Comparison of ENCODE assay signal across 1 cellular context in the genomic region with DNA sequence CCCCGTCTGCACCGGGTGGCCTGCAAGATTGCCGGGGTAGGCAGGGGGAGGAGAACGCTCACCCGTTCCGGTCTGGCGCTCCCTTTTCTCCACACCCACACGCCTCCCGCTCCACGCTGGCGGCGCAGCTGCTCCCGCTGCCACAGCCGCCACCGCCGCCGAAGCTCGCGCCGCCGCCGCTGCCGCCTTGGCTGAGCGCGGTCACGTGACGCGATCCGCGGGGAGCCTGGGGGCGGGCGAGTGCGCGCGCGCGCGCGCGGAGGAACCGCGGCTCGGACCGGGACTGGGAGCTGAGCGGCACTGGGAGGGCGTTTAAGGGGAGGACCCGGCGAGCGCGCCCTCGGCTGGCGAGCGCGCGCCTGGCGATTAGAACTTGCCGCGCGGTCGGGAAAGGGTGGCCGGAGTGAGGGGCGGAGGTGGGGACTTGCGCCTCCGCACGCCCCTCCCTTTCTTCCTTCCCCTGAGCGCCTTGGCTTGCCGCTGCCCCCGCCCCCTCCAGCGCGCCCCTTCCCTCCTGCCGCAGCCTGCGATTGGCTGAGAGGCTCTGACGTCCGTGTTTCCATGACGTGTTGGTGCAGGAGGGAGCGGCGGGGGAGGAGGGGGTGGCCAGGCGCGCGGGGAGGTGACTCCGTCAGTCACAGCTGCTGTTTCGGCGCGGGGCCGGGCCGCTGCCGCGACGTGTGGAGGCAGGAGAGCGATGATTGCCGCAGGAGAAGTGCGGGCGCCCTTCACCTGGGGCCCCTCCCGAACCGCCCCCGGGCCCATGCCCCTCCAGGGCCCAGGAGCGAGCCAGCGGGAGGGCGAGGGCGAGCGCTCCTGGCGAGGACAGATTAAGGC.
A peak's percentile ranks its signal among the peaks of the same experiment; 100 is the strongest.
TF ChIP-seq lines count a peak whose summit lies in the region.

No MANE protein-coding gene starts in this region.

TF ChIP-seq in IMR-90, 13 proteins besides CTCF, POLR2A, EP300 and RAD21 (continued from another document):
- TF ChIP-seq CHD1 (IDR thresholded peaks at IDR 0.05; ENCODE audit: low read depth, low read length) = no peak; the same call in 1 of the 2 replicates
- no peak for TF ChIP-seq RFX5 (IDR thresholded peaks at IDR 0.05; ENCODE audit: low read depth, low read length)
- TF ChIP-seq, protein P1, sequence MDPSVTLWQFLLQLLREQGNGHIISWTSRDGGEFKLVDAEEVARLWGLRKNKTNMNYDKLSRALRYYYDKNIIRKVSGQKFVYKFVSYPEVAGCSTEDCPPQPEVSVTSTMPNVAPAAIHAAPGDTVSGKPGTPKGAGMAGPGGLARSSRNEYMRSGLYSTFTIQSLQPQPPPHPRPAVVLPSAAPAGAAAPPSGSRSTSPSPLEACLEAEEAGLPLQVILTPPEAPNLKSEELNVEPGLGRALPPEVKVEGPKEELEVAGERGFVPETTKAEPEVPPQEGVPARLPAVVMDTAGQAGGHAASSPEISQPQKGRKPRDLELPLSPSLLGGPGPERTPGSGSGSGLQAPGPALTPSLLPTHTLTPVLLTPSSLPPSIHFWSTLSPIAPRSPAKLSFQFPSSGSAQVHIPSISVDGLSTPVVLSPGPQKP (IDR thresholded peaks at IDR 0.05; ENCODE audit: borderline replicate concordance, low read depth, low read length) = no peak
- peak; percentile 15; the same call in 1 of the 2 replicates for TF ChIP-seq FOS (IDR thresholded peaks at IDR 0.05; ENCODE audit: low read depth, low read length)
- TF ChIP-seq, protein P2, sequence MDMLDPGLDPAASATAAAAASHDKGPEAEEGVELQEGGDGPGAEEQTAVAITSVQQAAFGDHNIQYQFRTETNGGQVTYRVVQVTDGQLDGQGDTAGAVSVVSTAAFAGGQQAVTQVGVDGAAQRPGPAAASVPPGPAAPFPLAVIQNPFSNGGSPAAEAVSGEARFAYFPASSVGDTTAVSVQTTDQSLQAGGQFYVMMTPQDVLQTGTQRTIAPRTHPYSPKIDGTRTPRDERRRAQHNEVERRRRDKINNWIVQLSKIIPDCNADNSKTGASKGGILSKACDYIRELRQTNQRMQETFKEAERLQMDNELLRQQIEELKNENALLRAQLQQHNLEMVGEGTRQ (IDR thresholded peaks at IDR 0.05; ENCODE audit: low read depth, low read length) = peak; percentile 96
- TF ChIP-seq NFE2L2 (IDR thresholded peaks at IDR 0.05; ENCODE audit: low read depth, low read length) = no peak
TF ChIP-seq in IMR-90: peak in this region for 4.
